In genomic region chr17:38674749-38675615, GRCh38 we compare ENCODE assay signal across 8 cellular contexts. TPM values are rescaled to one million over a fixed set of nuclear protein-coding genes. Genes with fewer than 3 reads are reported as not detected.
DNase-seq lines count a peak whose midpoint lies in the region; ATAC-seq and TF ChIP-seq lines count a peak whose summit lies in the region.

EPOP (minus strand) TSS chr17:38674957; CDS start chr17:38674495, 462 bp downstream.

- DNase-seq in ELR (ENCODE audit: low read depth) (peak; percentile 82), HCEC 1CT (peak; percentile 79), NCI-H1105 treated with DMSO at 0.1 percent for 48 hours (lab: John Stamatoyannopoulos, UW) (peak; percentile 72), SW480 (ENCODE audit: low spot score) (peak; percentile 88), left cardiac atrium (peak; percentile 91), prostate gland (ENCODE audit: low spot score) (peak; percentile 89)
- peak; percentile 81 for DNase-seq in activated naive CD8-positive, alpha-beta T cell treated with anti-CD3 and anti-CD28 coated beads, Interleukin-2, amount 50 U/mL, for 16 hours (ENCODE audit: low read depth, low spot score)

- 5% methylated on average over 74 of the region's 80 CpGs for WGBS in prostate gland
- 3% methylated on average over 80 of the region's 80 CpGs for WGBS in urinary bladder

- peak; percentile 70 for TF ChIP-seq POLR2A in prostate gland (IDR thresholded peaks at IDR 0.05)

- intact Hi-C loops in left cardiac atrium (cut with DNase I) (loop anchor here in 1 of 2 donors (5.0 kb wide), 1 partner anchor 57 kb away; the partner anchor contains the start of gene CISD3), prostate gland (cut with DNase I) (no loop called here)

- H3K27ac ChIP-seq in prostate gland (peak within 1 kb of the TSS; percentile 60 to 66), urinary bladder (ENCODE audit: low read depth) (no peak within 1 kb of the TSS)

- H3K4me1 ChIP-seq in prostate gland (replicated peaks): peaks cover 3% of the 10 kb centered on the region
- H3K4me1 ChIP-seq in urinary bladder (ENCODE audit: insufficient read depth): peaks cover 4% of the 10 kb centered on the region

- no peaks in the 10 kb centered on the region for H3K9me3 ChIP-seq in prostate gland

- H3K27me3 ChIP-seq in prostate gland (replicated peaks; ENCODE audit: insufficient read depth): no peaks in the 10 kb centered on the region

- H3K36me3 ChIP-seq in prostate gland: no peaks in the 10 kb centered on the region
- H3K36me3 ChIP-seq in urinary bladder (ENCODE audit: insufficient read depth): no peaks in the 10 kb centered on the region

- peak within 1 kb of the TSS; percentile 53 to 61 for H3K4me3 ChIP-seq in prostate gland
- H3K4me3 ChIP-seq in urinary bladder (ENCODE audit: low read depth, low read length): peak within 1 kb of the TSS; percentile 64

- peak in 1 of 4 experiments; percentile 4 for TF ChIP-seq CTCF in prostate gland (IDR thresholded peaks at IDR 0.05)

- ATAC-seq in left cardiac atrium: peak; percentile 92 to 93

RNA-seq across cellular contexts. Expression of gene EPOP, which starts in this region (rescaled TPM):
- 1 to 10 TPM; 1.4 to 3.9 TPM for total RNA-seq in left cardiac atrium
- total RNA-seq in prostate gland: 10 to 100 TPM in 1 of 2 donors, 1 to 10 TPM in 1; 4.1 to 11.0 TPM
- total RNA-seq in urinary bladder: 0.32 TPM
- polyA plus RNA-seq in urinary bladder: 2.3 TPM
